In genomic region chr15:93024716-93025624, GRCh38 we compare ENCODE assay signal across 2 cellular contexts.
TF ChIP-seq lines count a peak whose summit lies in the region.

No MANE protein-coding gene starts in this region.

TF ChIP-seq in IMR-90, 13 proteins besides CTCF, POLR2A, EP300 and RAD21:
- no peak for TF ChIP-seq FOS (IDR thresholded peaks at IDR 0.05; ENCODE audit: low read depth, low read length)
- TF ChIP-seq RCOR1 (IDR thresholded peaks at IDR 0.05; ENCODE audit: insufficient replicate concordance, low read length) = no peak
- TF ChIP-seq CHD1 (IDR thresholded peaks at IDR 0.05; ENCODE audit: low read depth, low read length) = no peak
- TF ChIP-seq ELK1 (IDR thresholded peaks at IDR 0.05; ENCODE audit: borderline replicate concordance, low read depth, low read length) = no peak
- TF ChIP-seq SMC3 (IDR thresholded peaks at IDR 0.05; ENCODE audit: low read depth, low read length) = no peak
- no peak for TF ChIP-seq USF2 (IDR thresholded peaks at IDR 0.05; ENCODE audit: low read depth, low read length)
- no peak for TF ChIP-seq CEBPB (IDR thresholded peaks at IDR 0.05; ENCODE audit: low read depth, low read length)
- TF ChIP-seq MAZ (IDR thresholded peaks at IDR 0.05; ENCODE audit: borderline replicate concordance, low read depth, low read length) = no peak
- TF ChIP-seq BHLHE40 (IDR thresholded peaks at IDR 0.05; ENCODE audit: low read depth, low read length) = no peak
- no peak for TF ChIP-seq RFX5 (IDR thresholded peaks at IDR 0.05; ENCODE audit: low read depth, low read length)
- TF ChIP-seq MAFK (IDR thresholded peaks at IDR 0.05; ENCODE audit: low read depth, low read length) = no peak
- no peak for TF ChIP-seq NFE2L2 (IDR thresholded peaks at IDR 0.05; ENCODE audit: low read depth, low read length)

TF ChIP-seq in GM12878, 131 proteins besides CTCF, POLR2A, EP300 and RAD21:
- TF ChIP-seq GATAD2B (conservative IDR thresholded peaks at IDR 0.05; ENCODE audit: low read depth) (no peak), TCF12 (IDR thresholded peaks at IDR 0.05; ENCODE audit: low read depth, low read length) (no peak), SMARCA5 (IDR thresholded peaks at IDR 0.05) (no peak), STAT3 (IDR thresholded peaks at IDR 0.05; ENCODE audit: low read depth, low read length) (no peak), CBX3 (IDR thresholded peaks at IDR 0.05; ENCODE audit: borderline replicate concordance, low read depth) (no peak), DPF2 (IDR thresholded peaks at IDR 0.05) (no peak), NR2C1 (IDR thresholded peaks at IDR 0.05) (no peak), ZBTB40 (IDR thresholded peaks at IDR 0.05; ENCODE audit: borderline replicate concordance) (no peak), REST (IDR thresholded peaks at IDR 0.05; ENCODE audit: low read depth, low read length) (no peak)
